ENCODE assay signal across 10 cellular contexts in genomic region chr1:119007672-119008482, GRCh38. TPM values are rescaled to one million over a fixed set of nuclear protein-coding genes. Genes with fewer than 3 reads are reported as not detected.
A peak's percentile ranks its signal among the peaks of the same experiment; 100 is the strongest.
DNase-seq lines count a peak whose midpoint lies in the region; ATAC-seq, FAIRE-seq and TF ChIP-seq lines count a peak whose summit lies in the region.
"Had no signal": no experiment of that assay in that cellular context is flagged by ENCODE, and none has a peak within 500 bp of the region (broad histone marks: within the 10 kb centered on the region; RNA-seq: fewer than 3 reads in every experiment).

No MANE protein-coding gene starts in this region.

- TF ChIP-seq CTCF in mammary epithelial cell (conservative IDR thresholded peaks at IDR 0.05 in 1 of 2, IDR thresholded peaks at IDR 0.05 in 1 of 2; ENCODE audit: extremely low read depth in 1 of 2, insufficient read depth in 1 of 2, low read depth in 1 of 2, low read length in 2 of 2) (no peak), suprapubic skin (IDR thresholded peaks at IDR 0.05) (no peak)

- peak; percentile 16 for ATAC-seq in activated CD4-positive, alpha-beta T cell treated with anti-CD3 and anti-CD28 coated beads for 36 hours
- peak; percentile 65 for ATAC-seq in left lobe of liver

- no peaks in the 10 kb centered on the region for H3K36me3 ChIP-seq in mammary epithelial cell (ENCODE audit: insufficient read depth, low read length)
- H3K36me3 ChIP-seq in suprapubic skin: no peaks in the 10 kb centered on the region

- no peak for FAIRE-seq in GM12891 (lab: Jason Lieb, UNC)

- H3K36me3 Mint-ChIP-seq in activated CD4-positive, alpha-beta T cell treated with anti-CD3 and anti-CD28 coated beads for 36 hours (ENCODE audit: low read depth): no peaks in the 10 kb centered on the region

- peaks cover 12% of the 10 kb centered on the region for H3K4me1 Mint-ChIP-seq in activated CD4-positive, alpha-beta T cell treated with anti-CD3 and anti-CD28 coated beads for 36 hours

- in situ Hi-C loops in mammary epithelial cell (cut with MboI; ENCODE audit: low sequenced_read_pairs in 2 of 2): loop anchor here (25.0 kb wide), 1 partner anchor 846 kb away; no protein-coding TSS in a partner anchor

- H3K27me3 Mint-ChIP-seq in activated CD4-positive, alpha-beta T cell treated with anti-CD3 and anti-CD28 coated beads for 36 hours: peaks cover 74% of the 10 kb centered on the region

- H3K4me1 ChIP-seq in mammary epithelial cell (ENCODE audit: insufficient read depth, low read length) (peaks cover 33% of the 10 kb centered on the region), suprapubic skin (peaks cover 32% of the 10 kb centered on the region)

- dilution Hi-C loops in mammary epithelial cell (cut with HindIII; ENCODE audit: low sequenced_read_pairs): no loop called here

- H3K9ac ChIP-seq in mammary epithelial cell (ENCODE audit: insufficient read depth, low read length): no peak overlapping the region

- no peak overlapping the region for H3K27ac Mint-ChIP-seq in activated CD4-positive, alpha-beta T cell treated with anti-CD3 and anti-CD28 coated beads for 36 hours

- H3K9me3 ChIP-seq in mammary epithelial cell (replicated peaks; ENCODE audit: insufficient read depth, low read length) (peaks cover 15% of the 10 kb centered on the region), suprapubic skin (no peaks in the 10 kb centered on the region)

- CTCF ChIA-PET in activated CD4-positive, alpha-beta T cell treated with anti-CD3 and anti-CD28 coated beads for 36 hours (lab: Charles Lee): interaction anchor here (0.6 to 2.1 kb wide), 8 partner anchors 8 to 1040 kb away, joined by 3 to 9 read pairs (median 4); no protein-coding TSS in a partner anchor
- CTCF ChIA-PET in mammary epithelial cell (lab: Charles Lee; ENCODE audit: low non-redundant PET): interaction anchor here (0.6 kb wide), 1 partner anchor 291 kb away, joined by 6 read pairs; no protein-coding TSS in a partner anchor

- H3K4me3 Mint-ChIP-seq in activated CD4-positive, alpha-beta T cell treated with anti-CD3 and anti-CD28 coated beads for 36 hours: no peak overlapping the region

- H3K27me3 ChIP-seq in mammary epithelial cell (ENCODE audit: insufficient read depth, low read length) (peaks cover 12% of the 10 kb centered on the region), suprapubic skin (peaks cover 60% of the 10 kb centered on the region)

- intact Hi-C loops in activated CD4-positive, alpha-beta T cell treated with anti-CD3 and anti-CD28 coated beads for 36 hours (cut with DNase I, micrococcal nuclease): loop anchor here (1.0 to 10.0 kb wide), 4 partner anchors 23 to 931 kb away; no protein-coding TSS in a partner anchor
- intact Hi-C loops in mammary epithelial cell (cut with micrococcal nuclease): loop anchor here (1.0 to 10.0 kb wide), 2 partner anchors 267 to 857 kb away; no protein-coding TSS in a partner anchor

- DNase-seq in activated CD4-positive, alpha-beta T cell treated with anti-CD3 and anti-CD28 coated beads for 36 hours: no peak
- no peak for DNase-seq in activated CD4-positive, alpha-beta T cell treated with anti-CD3 and anti-CD28 coated beads, Interleukin-2, amount 50 U/mL, for 48 hours
- DNase-seq in mammary epithelial cell (no peak), left lobe of liver (ENCODE audit: low spot score) (no peak), suprapubic skin (ENCODE audit: low spot score in 2 of 2) (no peak), HuH-7 (ENCODE audit: low spot score) (no peak), NCI-H774 (lab: John Stamatoyannopoulos, UW) (no peak), GM12891 (ENCODE audit: insufficient read length, low spot score) (no peak)
- DNase-seq: stimulated activated naive CD4-positive, alpha-beta T cell had no signal

- H3K4me2 ChIP-seq in mammary epithelial cell (ENCODE audit: insufficient read depth, low read depth, low read length): no peak overlapping the region

- H4K20me1 ChIP-seq in mammary epithelial cell (ENCODE audit: insufficient read depth, low read length): no peaks in the 10 kb centered on the region

- peak overlapping the region; percentile 54 for H2AFZ ChIP-seq in mammary epithelial cell (ENCODE audit: low read depth, low read length)

- H3K4me3 ChIP-seq in mammary epithelial cell (replicated peaks in 1 of 3; ENCODE audit: insufficient read depth in 1 of 3, low read depth in 2 of 3, low read length in 3 of 3) (no peak overlapping the region), suprapubic skin (peak overlapping the region; percentile 45)

- 58% methylated on average over 5 of the region's 61 CpGs for WGBS in mammary epithelial cell (ENCODE audit: low coverage, missing lambda C conversion rate)
- 59% methylated on average over 47 of the region's 61 CpGs for WGBS in suprapubic skin

- no peak overlapping the region for H3K27ac ChIP-seq in mammary epithelial cell (ENCODE audit: insufficient read depth, low read depth, low read length)
- H3K27ac ChIP-seq in suprapubic skin: no peak overlapping the region

- no TSS peak for BruUV-seq in mammary epithelial cell (replicated peaks; lab: Mats Ljungman, UMichigan)

- H3K9me3 Mint-ChIP-seq in activated CD4-positive, alpha-beta T cell treated with anti-CD3 and anti-CD28 coated beads for 36 hours (ENCODE audit: low read depth): peaks cover 8% of the 10 kb centered on the region

- no peaks in the 10 kb centered on the region for H3K79me2 ChIP-seq in mammary epithelial cell (ENCODE audit: insufficient read depth, low read length)

- TF ChIP-seq POLR2A in suprapubic skin (IDR thresholded peaks at IDR 0.05) (no peak), GM12891 (IDR thresholded peaks at IDR 0.05; ENCODE audit: low read depth, low read length) (no peak)

- POLR2A ChIA-PET in activated CD4-positive, alpha-beta T cell treated with anti-CD3 and anti-CD28 coated beads for 36 hours (lab: Charles Lee): no interaction called here

- TF ChIP-seq EP300 in suprapubic skin (IDR thresholded peaks at IDR 0.05): no peak

TF ChIP-seq in GM12891, 5 proteins besides CTCF, POLR2A, EP300 and RAD21:
- TF ChIP-seq PAX5 (IDR thresholded peaks at IDR 0.05; ENCODE audit: insufficient read depth, low read length, severe bottlenecking): no peak
- no peak for TF ChIP-seq POU2F2 (IDR thresholded peaks at IDR 0.05; ENCODE audit: low read depth, low read length)
- TF ChIP-seq SPI1 (IDR thresholded peaks at IDR 0.05; ENCODE audit: low read depth, low read length): no peak
- TF ChIP-seq TAF1 (IDR thresholded peaks at IDR 0.05; ENCODE audit: low read depth, low read length): no peak
- no peak for TF ChIP-seq POLR2AphosphoS5 (IDR thresholded peaks at IDR 0.05; ENCODE audit: low read depth, low read length)
TF ChIP-seq in GM12891: peak in this region for 0.

RNA-seq across cellular contexts. Expression of gene TBX15, which starts 19.7 kb away (rescaled TPM):
- total RNA-seq in activated CD4-positive, alpha-beta T cell treated with anti-CD3 and anti-CD28 coated beads for 36 hours: not detected
- under 1 TPM in 1 of 2 donors, not detected in 1; 0.17 TPM for total RNA-seq in mammary epithelial cell
- polyA plus RNA-seq in mammary epithelial cell: 0.01 TPM
- 2.3 TPM for polyA minus RNA-seq in mammary epithelial cell
- total RNA-seq in left lobe of liver: 15.0 TPM
- total RNA-seq in suprapubic skin: 10 to 100 TPM in 1 of 4 donors, 1 to 10 TPM in 3; 3.3 to 10.8 (median 3.5) TPM
- 0.03 TPM for polyA plus RNA-seq in GM12891 (2012; ENCODE audit: low read depth, missing spikeins)
- total RNA-seq: glomerular endothelial cell had no signal
